In genomic region chr1:180178511-180179161, GRCh38 we compare ENCODE assay signal across 8 cellular contexts. TPM values are rescaled to one million over a fixed set of nuclear protein-coding genes. Genes with fewer than 3 reads are reported as not detected.
DNase-seq lines count a peak whose midpoint lies in the region; ATAC-seq lines count a peak whose summit lies in the region.

No MANE protein-coding gene starts in this region.

- DNase-seq in NCI-H2107 treated with DMSO at 0.1 percent for 48 hours (lab: John Stamatoyannopoulos, UW; ENCODE audit: unreplicated experiment) (peak; percentile 46), NCI-H2107 (lab: John Stamatoyannopoulos, UW) (no peak), LHCN-M2 (ENCODE audit: low read depth) (peak; percentile 38), T-helper 9 cell (peak; percentile 64), astrocyte of the hippocampus (ENCODE audit: low read depth, low spot score) (peak; percentile 77), iPS-NIHi11 (ENCODE audit: low spot score) (peak; percentile 86)
- peak; percentile 35 to 52 (median 40) for DNase-seq in stimulated activated CD4-positive, alpha-beta T cell treated with anti-CD3 and anti-CD28 coated beads, Interleukin-1b, Interleukin-23, amount 100 ng/mL, for 24 hours (ENCODE audit: low read depth in 4 of 4, low spot score in 1 of 4)

- no peak for ATAC-seq in HG02571 (IDR thresholded peaks at IDR 0.05; ENCODE audit: unreplicated experiment)

RNA-seq across cellular contexts. Expression of gene QSOX1, which starts 24.0 kb away (rescaled TPM):
- 168 and 254 TPM in 2 replicates for total RNA-seq in LHCN-M2 (2014; rRNA removed)
- 254 TPM for polyA plus RNA-seq in LHCN-M2 (2012)

RNA-seq across cellular contexts. Expression of gene LHX4, which starts 51.4 kb away (rescaled TPM):
- 0.11 and 0.13 TPM in 2 replicates for total RNA-seq in LHCN-M2 (2014; rRNA removed)
- polyA plus RNA-seq in LHCN-M2 (2012), result 0.19 TPM
